20 cellular contexts compared by ENCODE assay signal in genomic region chr4:161762796-161763195, GRCh38.
A peak's percentile ranks its signal among the peaks of the same experiment; 100 is the strongest.
DNase-seq lines count a peak whose midpoint lies in the region; ATAC-seq, FAIRE-seq and TF ChIP-seq lines count a peak whose summit lies in the region.
"Had no signal": no experiment of that assay in that cellular context is flagged by ENCODE, and none has a peak within 500 bp of the region (broad histone marks: within the 10 kb centered on the region; RNA-seq: fewer than 3 reads in every experiment).

No MANE protein-coding gene starts in this region.

- no peaks in the 10 kb centered on the region for H3K36me3 ChIP-seq in bronchial epithelial cell (ENCODE audit: control insufficient read depth, insufficient read depth, low read length)
- H3K36me3 ChIP-seq: colonic mucosa, spleen, upper lobe of right lung had no signal

- H3K36me3 Mint-ChIP-seq in stimulated activated naive B cell treated with anti-CD40 and anti-IgM and Interleukin-4, amounts not matched to agents 10 μg/mL and 1 μg/mL and 100 μg/mL, for 72 hours: no peaks in the 10 kb centered on the region
- H3K36me3 Mint-ChIP-seq in activated T-cell treated with anti-CD3 and anti-CD28 coated beads, Interleukin-2, amount 50 U/mL, for 4 hours (ENCODE audit: insufficient read depth): no peaks in the 10 kb centered on the region
- H3K36me3 Mint-ChIP-seq: activated CD4-positive, alpha-beta memory T cell treated with anti-CD3 and anti-CD28 coated beads for 36 hours had no signal

- peak; percentile 2 for DNase-seq in COLO829 (ENCODE audit: low spot score)
- DNase-seq in LNCaP clone FGC (ENCODE audit: low read depth): peak; percentile 14
- peak; percentile 67 for DNase-seq in bronchial epithelial cell (ENCODE audit: low read depth)
- DNase-seq in glomerular visceral epithelial cell (ENCODE audit: extremely low spot score): peak; percentile 5
- DNase-seq in stimulated activated naive B cell treated with anti-CD40 and anti-IgM and Interleukin-4, amounts not matched to agents 10 μg/mL and 1 μg/mL and 100 μg/mL, for 72 hours: no peak
- no peak for DNase-seq in activated T-cell treated with anti-CD3 and anti-CD28 coated beads, Interleukin-2, amount 50 U/mL, for 4 hours
- no peak for DNase-seq in NCI-H345 treated with DMSO at 0.1 percent for 48 hours (lab: John Stamatoyannopoulos, UW; ENCODE audit: unreplicated experiment)
- DNase-seq: activated CD4-positive, alpha-beta memory T cell treated with anti-CD3 and anti-CD28 coated beads for 36 hours; activated naive CD8-positive, alpha-beta T cell treated with anti-CD3 and anti-CD28 coated beads, Interleukin-2, amount 50 U/mL, for 24 hours; colonic mucosa; COR-L47; left ventricle myocardium superior; NCI-H1930; NCI-H524 treated with DMSO at 0.1 percent for 48 hours; spleen; stimulated activated naive CD8-positive, alpha-beta T cell treated with anti-CD3 and anti-CD28 coated beads, Interleukin-15, Interleukin-2, amounts not matched to agents 100 U/mL and 50 U/mL, for 24 hours; SW 1271; upper lobe of right lung had no signal

- H3K4me3 ChIP-seq in LNCaP clone FGC (ENCODE audit: low read depth, low read length) (no peak overlapping the region), bronchial epithelial cell (ENCODE audit: low read depth, low read length) (no peak overlapping the region)
- H3K4me3 ChIP-seq: colonic mucosa, spleen, upper lobe of right lung had no signal

- H3K27me3 ChIP-seq in bronchial epithelial cell (ENCODE audit: control insufficient read depth, insufficient read depth, low read length): peaks cover 2% of the 10 kb centered on the region
- H3K27me3 ChIP-seq: colonic mucosa, spleen, upper lobe of right lung had no signal

- no peak overlapping the region for H3K4me3 Mint-ChIP-seq in stimulated activated naive B cell treated with anti-CD40 and anti-IgM and Interleukin-4, amounts not matched to agents 10 μg/mL and 1 μg/mL and 100 μg/mL, for 72 hours
- no peak overlapping the region for H3K4me3 Mint-ChIP-seq in activated T-cell treated with anti-CD3 and anti-CD28 coated beads, Interleukin-2, amount 50 U/mL, for 4 hours
- H3K4me3 Mint-ChIP-seq: activated CD4-positive, alpha-beta memory T cell treated with anti-CD3 and anti-CD28 coated beads for 36 hours; activated naive CD8-positive, alpha-beta T cell treated with anti-CD3 and anti-CD28 coated beads, Interleukin-2, amount 50 U/mL, for 24 hours had no signal

- no peaks in the 10 kb centered on the region for H3K27me3 Mint-ChIP-seq in stimulated activated naive B cell treated with anti-CD40 and anti-IgM and Interleukin-4, amounts not matched to agents 10 μg/mL and 1 μg/mL and 100 μg/mL, for 72 hours
- H3K27me3 Mint-ChIP-seq in activated T-cell treated with anti-CD3 and anti-CD28 coated beads, Interleukin-2, amount 50 U/mL, for 4 hours (ENCODE audit: low read depth): no peaks in the 10 kb centered on the region
- H3K27me3 Mint-ChIP-seq: activated CD4-positive, alpha-beta memory T cell treated with anti-CD3 and anti-CD28 coated beads for 36 hours; activated naive CD8-positive, alpha-beta T cell treated with anti-CD3 and anti-CD28 coated beads, Interleukin-2, amount 50 U/mL, for 24 hours had no signal

- no peaks in the 10 kb centered on the region for H3K9me3 Mint-ChIP-seq in stimulated activated naive B cell treated with anti-CD40 and anti-IgM and Interleukin-4, amounts not matched to agents 10 μg/mL and 1 μg/mL and 100 μg/mL, for 72 hours
- peaks cover 3% of the 10 kb centered on the region for H3K9me3 Mint-ChIP-seq in activated T-cell treated with anti-CD3 and anti-CD28 coated beads, Interleukin-2, amount 50 U/mL, for 4 hours
- H3K9me3 Mint-ChIP-seq: activated naive CD8-positive, alpha-beta T cell treated with anti-CD3 and anti-CD28 coated beads, Interleukin-2, amount 50 U/mL, for 24 hours had no signal

- TF ChIP-seq CTCF in LNCaP clone FGC (IDR thresholded peaks at IDR 0.05; ENCODE audit: control insufficient read depth, extremely low read depth, insufficient read depth) (no peak), bronchial epithelial cell (IDR thresholded peaks at IDR 0.05; ENCODE audit: insufficient read depth, low read length, severe bottlenecking) (no peak)

- no peak for ATAC-seq in stimulated activated naive B cell treated with anti-CD40 and anti-IgM and Interleukin-4, amounts not matched to agents 10 μg/mL and 1 μg/mL and 100 μg/mL, for 72 hours (replicated peaks)
- ATAC-seq in HG03025 (IDR thresholded peaks at IDR 0.05; ENCODE audit: low FRiP score, unreplicated experiment): no peak
- ATAC-seq in activated T-cell treated with anti-CD3 and anti-CD28 coated beads, Interleukin-2, amount 50 U/mL, for 4 hours: no peak
- ATAC-seq: activated naive CD8-positive, alpha-beta T cell treated with anti-CD3 and anti-CD28 coated beads, Interleukin-2, amount 50 U/mL, for 24 hours; esophagus mucosa; left ventricle myocardium superior; stimulated activated naive CD8-positive, alpha-beta T cell treated with anti-CD3 and anti-CD28 coated beads, Interleukin-15, Interleukin-2, amounts not matched to agents 100 U/mL and 50 U/mL, for 24 hours; upper lobe of right lung had no signal

- no peak for FAIRE-seq in bronchial epithelial cell (lab: Jason Lieb, UNC)

- H3K27ac Mint-ChIP-seq in stimulated activated naive B cell treated with anti-CD40 and anti-IgM and Interleukin-4, amounts not matched to agents 10 μg/mL and 1 μg/mL and 100 μg/mL, for 72 hours: no peak overlapping the region
- H3K27ac Mint-ChIP-seq: activated CD4-positive, alpha-beta memory T cell treated with anti-CD3 and anti-CD28 coated beads for 36 hours; activated naive CD8-positive, alpha-beta T cell treated with anti-CD3 and anti-CD28 coated beads, Interleukin-2, amount 50 U/mL, for 24 hours had no signal

- no peaks in the 10 kb centered on the region for H3K4me1 Mint-ChIP-seq in stimulated activated naive B cell treated with anti-CD40 and anti-IgM and Interleukin-4, amounts not matched to agents 10 μg/mL and 1 μg/mL and 100 μg/mL, for 72 hours
- no peaks in the 10 kb centered on the region for H3K4me1 Mint-ChIP-seq in activated T-cell treated with anti-CD3 and anti-CD28 coated beads, Interleukin-2, amount 50 U/mL, for 4 hours (ENCODE audit: low read depth)
- H3K4me1 Mint-ChIP-seq: activated naive CD8-positive, alpha-beta T cell treated with anti-CD3 and anti-CD28 coated beads, Interleukin-2, amount 50 U/mL, for 24 hours had no signal

Comparison
In these comparisons a context has a peak if more than half of its experiments do, and no peak if none do; other contexts are left out.
1. DNase-seq: peak in COLO829 (single experiment), LNCaP clone FGC (single experiment), bronchial epithelial cell (single experiment) and glomerular visceral epithelial cell (single experiment); none in stimulated activated naive B cell treated with anti-CD40 and anti-IgM and Interleukin-4, amounts not matched to agents 10 μg/mL and 1 μg/mL and 100 μg/mL, for 72 hours (single experiment), activated T-cell treated with anti-CD3 and anti-CD28 coated beads, Interleukin-2, amount 50 U/mL, for 4 hours (single experiment) and NCI-H345 treated with DMSO at 0.1 percent for 48 hours (single experiment).